Comparison of ENCODE assay signal across 11 cellular contexts in genomic region chr5:71658916-71659661, GRCh38. TPM values are rescaled to one million over a fixed set of nuclear protein-coding genes. Genes with fewer than 3 reads are reported as not detected.
DNase-seq lines count a peak whose midpoint lies in the region; TF ChIP-seq lines count a peak whose summit lies in the region.
"Had no signal": no experiment of that assay in that cellular context is flagged by ENCODE, and none has a peak within 500 bp of the region (broad histone marks: within the 10 kb centered on the region; RNA-seq: fewer than 3 reads in every experiment).

No MANE protein-coding gene starts in this region.

- no peak overlapping the region for H3K27ac ChIP-seq in Peyer's patch
- H3K27ac ChIP-seq: SJSA1 had no signal

- H3K4me1 ChIP-seq in Peyer's patch = no peaks in the 10 kb centered on the region
- H3K4me1 ChIP-seq: SJSA1 had no signal

- H3K4me3 ChIP-seq in Peyer's patch (no peak overlapping the region), fibroblast of pulmonary artery (replicated peaks; ENCODE audit: low read depth, low read length) (no peak overlapping the region)
- H3K4me3 ChIP-seq: SJSA1 had no signal

- H3K36me3 ChIP-seq in Peyer's patch = peaks cover 0 to 37% (median 0%) of the 10 kb centered on the region in 3 donors

- no peak for TF ChIP-seq POLR2A in Peyer's patch (IDR thresholded peaks at IDR 0.05)

- H3K27me3 ChIP-seq in Peyer's patch = no peaks in the 10 kb centered on the region
- H3K27me3 ChIP-seq: SJSA1 had no signal

- peak in 4 of 6 experiments; percentile 20 to 50 (median 40) for TF ChIP-seq CTCF in Peyer's patch (IDR thresholded peaks at IDR 0.05)
- TF ChIP-seq CTCF in fibroblast of pulmonary artery (IDR thresholded peaks at IDR 0.05; ENCODE audit: low read length, missing control alignments) = no peak

- peak; percentile 1 for DNase-seq in COLO829 (ENCODE audit: low spot score)
- peak; percentile 20 for DNase-seq in HCEC 1CT
- DNase-seq in Peyer's patch = no peak
- peak; percentile 3 for DNase-seq in fibroblast of pulmonary artery (ENCODE audit: low read depth)
- DNase-seq in glomerular visceral epithelial cell (ENCODE audit: extremely low spot score) = no peak
- DNase-seq in activated naive CD4-positive, alpha-beta T cell treated with Interleukin-2 at 50 U/mL for 16 hours = no peak
- DNase-seq in NCI-H1436 (lab: John Stamatoyannopoulos, UW) = no peak
- no peak for DNase-seq in effector CD4-positive, alpha-beta T cell
- DNase-seq: NCI-H1105 treated with DMSO at 0.1 percent for 48 hours had no signal

- H3K9me3 ChIP-seq in Peyer's patch = no peaks in the 10 kb centered on the region
- H3K9me3 ChIP-seq: SJSA1 had no signal

RNA-seq across cellular contexts. Expression of gene CARTPT, which starts 60.0 kb away (rescaled TPM):
- not detected for total RNA-seq in Peyer's patch
- total RNA-seq: lower leg skin, SJSA1 had no signal

Comparison
In these comparisons a context has a peak if more than half of its experiments do, and no peak if none do; other contexts are left out.
1. DNase-seq: peak in COLO829 (single experiment), HCEC 1CT (single experiment) and fibroblast of pulmonary artery (single experiment); none in Peyer's patch (0 of 3), glomerular visceral epithelial cell (single experiment), activated naive CD4-positive, alpha-beta T cell treated with Interleukin-2 at 50 U/mL for 16 hours (single experiment), NCI-H1436 (single experiment) and effector CD4-positive, alpha-beta T cell (single experiment).